ENCODE assay signal across 14 cellular contexts in genomic region chr5:54881286-54882005, GRCh38.
DNase-seq lines count a peak whose midpoint lies in the region; ATAC-seq and TF ChIP-seq lines count a peak whose summit lies in the region.
"Had no signal": no experiment of that assay in that cellular context is flagged by ENCODE, and none has a peak within 500 bp of the region (broad histone marks: within the 10 kb centered on the region; RNA-seq: fewer than 3 reads in every experiment).

No MANE protein-coding gene starts in this region.

- H3K36me3 Mint-ChIP-seq in stimulated activated memory B cell treated with anti-CD40 and anti-IgM and Interleukin-4, amounts not matched to agents 10 μg/mL and 1 μg/mL and 100 μg/mL, for 72 hours, result peaks cover 5% of the 10 kb centered on the region

- H3K27ac Mint-ChIP-seq in stimulated activated memory B cell treated with anti-CD40 and anti-IgM and Interleukin-4, amounts not matched to agents 10 μg/mL and 1 μg/mL and 100 μg/mL, for 72 hours, result no peak overlapping the region

- H3K4me3 ChIP-seq in RWPE2 (ENCODE audit: severe bottlenecking), result no peak overlapping the region
- H3K4me3 ChIP-seq in adrenal gland, result no peak overlapping the region

- TF ChIP-seq CTCF in RWPE2 (IDR thresholded peaks at IDR 0.05; ENCODE audit: poor library complexity, severe bottlenecking) (no peak), adrenal gland (IDR thresholded peaks at IDR 0.05) (no peak)

- WGBS in adrenal gland, 4 donors, result 72 to 84% (median 74%) methylated on average over 5 of the region's 5 CpGs

- H3K27ac ChIP-seq in RWPE2 (ENCODE audit: poor library complexity, severe bottlenecking), result peak overlapping the region; percentile 26
- no peak overlapping the region for H3K27ac ChIP-seq in adrenal gland

- H3K4me1 ChIP-seq in RWPE2 (ENCODE audit: insufficient read depth, poor library complexity, severe bottlenecking), result peaks cover 19% of the 10 kb centered on the region
- peaks cover 0 to 9% of the 10 kb centered on the region in 2 donors for H3K4me1 ChIP-seq in adrenal gland (replicated peaks in 1 of 2)

- peak; percentile 46 to 53 for DNase-seq in activated T-cell treated with anti-CD3 and anti-CD28 coated beads, Interleukin-2, amount 50 U/mL, for 48 hours
- no peak for DNase-seq in activated T-cell treated with anti-CD3 and anti-CD28 coated beads, Interleukin-2, amount 50 U/mL, for 1 hour
- DNase-seq in RWPE2 (ENCODE audit: low spot score) (no peak), middle frontal gyrus (ENCODE audit: extremely low spot score, low spot score) (no peak), adrenal gland (no peak)
- DNase-seq: amniotic stem cell, GF-D8, left cardiac atrium, NCI-H1092 treated with DMSO at 0.1 percent for 48 hours, posterior cingulate gyrus had no signal

- peaks cover 10% of the 10 kb centered on the region for H3K4me1 Mint-ChIP-seq in stimulated activated memory B cell treated with anti-CD40 and anti-IgM and Interleukin-4, amounts not matched to agents 10 μg/mL and 1 μg/mL and 100 μg/mL, for 72 hours

- no peak overlapping the region for H3K4me3 Mint-ChIP-seq in stimulated activated memory B cell treated with anti-CD40 and anti-IgM and Interleukin-4, amounts not matched to agents 10 μg/mL and 1 μg/mL and 100 μg/mL, for 72 hours

- H3K9me3 Mint-ChIP-seq in stimulated activated memory B cell treated with anti-CD40 and anti-IgM and Interleukin-4, amounts not matched to agents 10 μg/mL and 1 μg/mL and 100 μg/mL, for 72 hours, result peaks cover 3% of the 10 kb centered on the region

- intact Hi-C loops in adrenal gland (cut with DNase I), result no loop called here

- TF ChIP-seq POLR2A in adrenal gland (IDR thresholded peaks at IDR 0.05), result no peak

- H3K9me3 ChIP-seq in RWPE2 (ENCODE audit: severe bottlenecking) (no peaks in the 10 kb centered on the region), adrenal gland (replicated peaks in 1 of 3) (no peaks in the 10 kb centered on the region)

- ATAC-seq in RWPE2 (ENCODE audit: low read depth), result peak; percentile 42
- peak; percentile 94 for ATAC-seq in esophagus mucosa
- ATAC-seq in stimulated activated memory B cell treated with anti-CD40 and anti-IgM and Interleukin-4, amounts not matched to agents 10 μg/mL and 1 μg/mL and 100 μg/mL, for 72 hours, result peak; percentile 57
- no peak for ATAC-seq in GM21367 (IDR thresholded peaks at IDR 0.05; ENCODE audit: unreplicated experiment)
- ATAC-seq: HCT116, left cardiac atrium had no signal

- peaks cover 76% of the 10 kb centered on the region for H3K27me3 Mint-ChIP-seq in stimulated activated memory B cell treated with anti-CD40 and anti-IgM and Interleukin-4, amounts not matched to agents 10 μg/mL and 1 μg/mL and 100 μg/mL, for 72 hours

- peaks cover 3% of the 10 kb centered on the region for H3K27me3 ChIP-seq in RWPE2 (ENCODE audit: insufficient read depth, poor library complexity, severe bottlenecking)
- peaks cover 21% of the 10 kb centered on the region for H3K27me3 ChIP-seq in adrenal gland

- H3K36me3 ChIP-seq in RWPE2 (ENCODE audit: low read depth) (no peaks in the 10 kb centered on the region), adrenal gland (replicated peaks in 1 of 2) (no peaks in the 10 kb centered on the region)

Comparison
In these comparisons a context has a peak if more than half of its experiments do, and no peak if none do; other contexts are left out.
1. DNase-seq: peak in activated T-cell treated with anti-CD3 and anti-CD28 coated beads, Interleukin-2, amount 50 U/mL, for 48 hours (2 of 2); none in activated T-cell treated with anti-CD3 and anti-CD28 coated beads, Interleukin-2, amount 50 U/mL, for 1 hour (single experiment), RWPE2 (single experiment), middle frontal gyrus (single experiment) and adrenal gland (0 of 7).